ENCODE assay signal across 16 cellular contexts in the genomic region with DNA sequence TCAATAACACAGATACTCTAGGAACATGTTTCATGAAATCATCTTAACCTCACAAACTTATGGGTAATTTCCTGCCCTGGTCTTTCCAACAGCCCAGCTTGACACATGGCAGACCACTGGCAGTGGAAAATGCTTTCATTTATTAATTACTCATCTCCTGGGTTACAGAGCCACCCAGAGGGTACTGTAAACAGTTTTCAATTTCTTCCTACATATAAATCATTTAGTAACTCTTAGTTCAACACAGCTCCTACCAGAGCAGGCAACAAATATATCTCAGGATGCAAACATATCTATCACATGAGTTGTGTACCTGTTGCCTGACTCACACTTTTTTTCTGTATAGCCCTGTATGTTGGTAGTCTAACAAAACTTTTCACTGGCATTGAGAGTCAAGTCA.
"Had no signal": no experiment of that assay in that cellular context is flagged by ENCODE, and none has a peak within 500 bp of the region (broad histone marks: within the 10 kb centered on the region; RNA-seq: fewer than 3 reads in every experiment).

No MANE protein-coding gene starts in this region.

- H3K27me3 ChIP-seq: gastrocnemius medialis, testis had no signal

- H3K9ac ChIP-seq: parathyroid adenoma had no signal

- DNase-seq: activated CD4-positive, alpha-beta memory T cell treated with anti-CD3 and anti-CD28 coated beads for 36 hours; activated CD4-positive, alpha-beta T cell treated with anti-CD3 and anti-CD28 coated beads for 1 hour; activated gamma-delta T cell; activated T-cell treated with anti-CD3 and anti-CD28 coated beads, Interleukin-2, amount 50 U/mL, for 48 hours; amygdala; cortex of kidney; effector CD8-positive, alpha-beta T cell; gastrocnemius medialis; kidney; left ventricle myocardium superior; retina; stimulated activated CD4-positive, alpha-beta T cell treated with anti-CD3 and anti-CD28 coated beads, Interleukin-15, amount 100 ng/mL, for 24 hours; stimulated activated CD4-positive, alpha-beta T cell treated with anti-CD3 and anti-CD28 coated beads, Interleukin-4, amount 100 ng/mL, for 24 hours; stimulated activated naive CD8-positive, alpha-beta T cell treated with anti-CD3 and anti-CD28 coated beads, Interleukin-15, amount 100 ng/mL, for 72 hours; testis had no signal

- H3K9me3 ChIP-seq: gastrocnemius medialis, testis had no signal

- H3K4me1 ChIP-seq: gastrocnemius medialis, parathyroid adenoma, testis had no signal

- H2AFZ ChIP-seq: parathyroid adenoma had no signal

- H3K27ac ChIP-seq: gastrocnemius medialis, parathyroid adenoma, testis had no signal

- H3K4me3 ChIP-seq: gastrocnemius medialis, testis had no signal

- H3K36me3 ChIP-seq: gastrocnemius medialis had no signal
